Comparison of ENCODE assay signal across 1 cellular context in the genomic region with DNA sequence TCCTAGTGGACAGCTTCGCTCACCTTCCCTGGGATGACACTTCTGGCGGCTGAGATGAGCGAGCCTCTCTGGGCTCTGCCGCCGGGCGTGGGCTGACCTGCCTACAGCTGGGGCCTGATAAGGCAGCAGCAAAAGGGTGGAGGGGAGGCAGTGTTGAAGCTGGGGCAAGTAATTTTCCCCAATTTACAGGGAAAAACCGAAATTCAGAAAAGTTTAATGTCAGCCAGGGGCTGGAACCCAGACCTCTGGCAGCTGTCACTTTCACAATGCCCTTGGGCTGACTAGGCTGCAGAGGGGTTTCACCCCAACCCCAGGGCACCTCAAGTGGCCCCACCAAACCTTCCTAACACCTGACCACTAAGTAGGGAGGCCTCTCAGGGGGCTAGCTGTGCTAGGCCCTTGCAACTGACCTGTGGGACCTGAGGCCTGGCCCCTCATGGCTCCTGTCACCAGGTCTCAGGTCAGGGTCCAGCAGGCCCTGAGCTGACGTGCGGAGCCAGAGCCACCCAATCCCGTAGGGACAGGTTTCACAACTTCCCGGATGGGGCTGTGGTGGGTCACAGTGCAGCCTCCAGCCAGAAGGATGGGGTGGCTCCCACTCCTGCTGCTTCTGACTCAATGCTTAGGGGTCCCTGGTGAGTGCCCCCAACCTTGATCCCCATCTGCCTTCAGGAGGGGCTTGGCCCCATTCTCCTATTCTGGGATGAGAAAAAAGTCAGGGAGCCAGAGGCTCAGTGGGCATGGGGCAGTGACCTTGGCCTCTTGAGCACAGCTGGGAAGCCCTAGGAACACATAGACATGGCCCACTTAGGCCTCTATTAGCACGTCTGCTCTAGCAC.
TF ChIP-seq lines count a peak whose summit lies in the region.
"Not testable (repeated sequence)": the region's sequence is repeated elsewhere in the genome, so short reads cannot be mapped to it uniquely, and the experiment has no call there.

No MANE protein-coding gene starts in this region.

TF ChIP-seq in K562, 482 proteins besides CTCF, POLR2A, EP300 and RAD21 (continued from another document and continues in another):
- TF ChIP-seq ARID3B (CRISPR knock-in tag; IDR thresholded peaks at IDR 0.05; ENCODE audit: borderline replicate concordance) (peak; percentile 91), MTA3 (IDR thresholded peaks at IDR 0.05; ENCODE audit: borderline replicate concordance) (peak; percentile 61), ZFPM2 (CRISPR knock-in tag; IDR thresholded peaks at IDR 0.05) (0 out of 2 replicates have a peak, but pooled peaks have one; percentile 73), HINFP (tag; conservative IDR thresholded peaks at IDR 0.05; ENCODE audit: low read depth) (0 out of 2 replicates have a peak, but pooled peaks have one; percentile 10), JUND (IDR thresholded peaks at IDR 0.05; ENCODE audit: borderline replicate concordance, low read depth, low read length) (peak; percentile 54; the same call in 1 of the 2 replicates), ZSCAN32 (CRISPR knock-in tag; IDR thresholded peaks at IDR 0.05) (peak; percentile 61; the same call in 1 of the 2 replicates), MEF2D (tag; conservative IDR thresholded peaks at IDR 0.05; ENCODE audit: low read depth) (0 out of 2 replicates have a peak, but pooled peaks have one; percentile 8), HDAC2 (IDR thresholded peaks at IDR 0.05) (peak; percentile 69; the same call in 1 of the 2 replicates), MAZ (CRISPR knock-in tag; conservative IDR thresholded peaks at IDR 0.05 in 1 of 2, IDR thresholded peaks at IDR 0.05 in 1 of 2) (peak in 1 of 2 experiments; percentile 57; a peak in 3 of 4 replicates), CHD2 (IDR thresholded peaks at IDR 0.05; ENCODE audit: low read depth, low read length) (peak; percentile 32; the same call in 1 of the 2 replicates), WHSC1 (IDR thresholded peaks at IDR 0.05; ENCODE audit: low read length) (peak; percentile 92), SMAD4 (CRISPR knock-in tag; conservative IDR thresholded peaks at IDR 0.05) (peak; percentile 63), DMBX1 (CRISPR knock-in tag; IDR thresholded peaks at IDR 0.05; ENCODE audit: borderline replicate concordance) (peak; percentile 88), FOXJ2 (tag; IDR thresholded peaks at IDR 0.05) (0 out of 2 replicates have a peak, but pooled peaks have one; percentile 27), USF1 (CRISPR knock-in tag; IDR thresholded peaks at IDR 0.05) (peak; percentile 16), TCF3 (CRISPR knock-in tag; IDR thresholded peaks at IDR 0.05) (peak; percentile 69), SMARCA4 (IDR thresholded peaks at IDR 0.05) (peak; percentile 87), HDGF (IDR thresholded peaks at IDR 0.05) (peak; percentile 98), MAX (CRISPR knock-in tag; IDR thresholded peaks at IDR 0.05) (0 out of 2 replicates have a peak, but pooled peaks have one; percentile 33), ZNF140 (CRISPR knock-in tag; IDR thresholded peaks at IDR 0.05) (0 out of 2 replicates have a peak, but pooled peaks have one; percentile 12), FOXP1 (CRISPR knock-in tag; IDR thresholded peaks at IDR 0.05) (0 out of 2 replicates have a peak, but pooled peaks have one; percentile 20), POLR2B (IDR thresholded peaks at IDR 0.05; ENCODE audit: low read depth, partially characterized antibody) (peak; percentile 25), GABPB2 (CRISPR knock-in tag; conservative IDR thresholded peaks at IDR 0.05) (peak; percentile 91; the same call in 1 of the 2 replicates), UBTF (IDR thresholded peaks at IDR 0.05; ENCODE audit: borderline replicate concordance in 1 of 2, low read depth in 2 of 2, low read length in 2 of 2) (peak in 1 of 2 experiments; percentile 82; a peak in 1 of 4 replicates), CC2D1A (IDR thresholded peaks at IDR 0.05) (peak; percentile 32; the same call in 1 of the 2 replicates), KLF13 (tag; IDR thresholded peaks at IDR 0.05; ENCODE audit: borderline replicate concordance, low read depth) (peak; percentile 69), PML (IDR thresholded peaks at IDR 0.05; ENCODE audit: low read length) (peak; percentile 21), ZNF780A (CRISPR knock-in tag; IDR thresholded peaks at IDR 0.05) (0 out of 2 replicates have a peak, but pooled peaks have one; percentile 32), TFE3 (CRISPR knock-in tag; IDR thresholded peaks at IDR 0.05) (peak; percentile 6; the same call in 1 of the 2 replicates), CREB3L1 (IDR thresholded peaks at IDR 0.05; ENCODE audit: borderline replicate concordance, low read depth) (peak; percentile 18; the same call in 1 of the 2 replicates), CCAR2 (IDR thresholded peaks at IDR 0.05; ENCODE audit: low read depth, low read length) (0 out of 2 replicates have a peak, but pooled peaks have one; percentile 82), MECOM (CRISPR knock-in tag; IDR thresholded peaks at IDR 0.05) (peak; percentile 31; the same call in 1 of the 2 replicates), NR2C2 (tag; IDR thresholded peaks at IDR 0.05) (peak; percentile 86), KLF1 (tag; IDR thresholded peaks at IDR 0.05) (peak; percentile 87)
- not testable (repeated sequence) for TF ChIP-seq JUND (tag; IDR thresholded peaks at IDR 0.05; ENCODE audit: borderline replicate concordance, low read depth, low read length); NR2C2 (CRISPR knock-in tag; IDR thresholded peaks at IDR 0.05)
- TF ChIP-seq, protein P1, sequence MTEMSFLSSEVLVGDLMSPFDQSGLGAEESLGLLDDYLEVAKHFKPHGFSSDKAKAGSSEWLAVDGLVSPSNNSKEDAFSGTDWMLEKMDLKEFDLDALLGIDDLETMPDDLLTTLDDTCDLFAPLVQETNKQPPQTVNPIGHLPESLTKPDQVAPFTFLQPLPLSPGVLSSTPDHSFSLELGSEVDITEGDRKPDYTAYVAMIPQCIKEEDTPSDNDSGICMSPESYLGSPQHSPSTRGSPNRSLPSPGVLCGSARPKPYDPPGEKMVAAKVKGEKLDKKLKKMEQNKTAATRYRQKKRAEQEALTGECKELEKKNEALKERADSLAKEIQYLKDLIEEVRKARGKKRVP (CRISPR knock-in tag; IDR thresholded peaks at IDR 0.05): 0 out of 2 replicates have a peak, but pooled peaks have one; percentile 25
- TF ChIP-seq, protein P2, sequence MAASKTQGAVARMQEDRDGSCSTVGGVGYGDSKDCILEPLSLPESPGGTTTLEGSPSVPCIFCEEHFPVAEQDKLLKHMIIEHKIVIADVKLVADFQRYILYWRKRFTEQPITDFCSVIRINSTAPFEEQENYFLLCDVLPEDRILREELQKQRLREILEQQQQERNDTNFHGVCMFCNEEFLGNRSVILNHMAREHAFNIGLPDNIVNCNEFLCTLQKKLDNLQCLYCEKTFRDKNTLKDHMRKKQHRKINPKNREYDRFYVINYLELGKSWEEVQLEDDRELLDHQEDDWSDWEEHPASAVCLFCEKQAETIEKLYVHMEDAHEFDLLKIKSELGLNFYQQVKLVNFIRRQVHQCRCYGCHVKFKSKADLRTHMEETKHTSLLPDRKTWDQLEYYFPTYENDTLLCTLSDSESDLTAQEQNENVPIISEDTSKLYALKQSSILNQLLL (CRISPR knock-in tag; IDR thresholded peaks at IDR 0.05; ENCODE audit: borderline replicate concordance): 0 out of 2 replicates have a peak, but pooled peaks have one; percentile 23
- TF ChIP-seq, protein P3, sequence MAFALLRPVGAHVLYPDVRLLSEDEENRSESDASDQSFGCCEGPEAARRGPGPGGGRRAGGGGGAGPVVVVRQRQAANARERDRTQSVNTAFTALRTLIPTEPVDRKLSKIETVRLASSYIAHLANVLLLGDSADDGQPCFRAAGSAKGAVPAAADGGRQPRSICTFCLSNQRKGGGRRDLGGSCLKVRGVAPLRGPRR (CRISPR knock-in tag; IDR thresholded peaks at IDR 0.05): peak; percentile 90
- TF ChIP-seq, protein P4, sequence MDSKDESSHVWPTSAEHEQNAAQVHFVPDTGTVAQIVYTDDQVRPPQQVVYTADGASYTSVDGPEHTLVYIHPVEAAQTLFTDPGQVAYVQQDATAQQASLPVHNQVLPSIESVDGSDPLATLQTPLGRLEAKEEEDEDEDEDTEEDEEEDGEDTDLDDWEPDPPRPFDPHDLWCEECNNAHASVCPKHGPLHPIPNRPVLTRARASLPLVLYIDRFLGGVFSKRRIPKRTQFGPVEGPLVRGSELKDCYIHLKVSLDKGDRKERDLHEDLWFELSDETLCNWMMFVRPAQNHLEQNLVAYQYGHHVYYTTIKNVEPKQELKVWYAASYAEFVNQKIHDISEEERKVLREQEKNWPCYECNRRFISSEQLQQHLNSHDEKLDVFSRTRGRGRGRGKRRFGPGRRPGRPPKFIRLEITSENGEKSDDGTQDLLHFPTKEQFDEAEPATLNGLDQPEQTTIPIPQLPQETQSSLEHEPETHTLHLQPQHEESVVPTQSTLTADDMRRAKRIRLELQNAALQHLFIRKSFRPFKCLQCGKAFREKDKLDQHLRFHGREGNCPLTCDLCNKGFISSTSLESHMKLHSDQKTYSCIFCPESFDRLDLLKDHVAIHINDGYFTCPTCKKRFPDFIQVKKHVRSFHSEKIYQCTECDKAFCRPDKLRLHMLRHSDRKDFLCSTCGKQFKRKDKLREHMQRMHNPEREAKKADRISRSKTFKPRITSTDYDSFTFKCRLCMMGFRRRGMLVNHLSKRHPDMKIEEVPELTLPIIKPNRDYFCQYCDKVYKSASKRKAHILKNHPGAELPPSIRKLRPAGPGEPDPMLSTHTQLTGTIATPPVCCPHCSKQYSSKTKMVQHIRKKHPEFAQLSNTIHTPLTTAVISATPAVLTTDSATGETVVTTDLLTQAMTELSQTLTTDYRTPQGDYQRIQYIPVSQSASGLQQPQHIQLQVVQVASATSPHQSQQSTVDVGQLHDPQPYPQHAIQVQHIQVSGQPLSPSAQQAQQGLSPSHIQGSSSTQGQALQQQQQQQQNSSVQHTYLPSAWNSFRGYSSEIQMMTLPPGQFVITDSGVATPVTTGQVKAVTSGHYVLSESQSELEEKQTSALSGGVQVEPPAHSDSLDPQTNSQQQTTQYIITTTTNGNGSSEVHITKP (IDR thresholded peaks at IDR 0.05; ENCODE audit: partially characterized antibody): peak; percentile 89
